12 cellular contexts compared by ENCODE assay signal in the genomic region with DNA sequence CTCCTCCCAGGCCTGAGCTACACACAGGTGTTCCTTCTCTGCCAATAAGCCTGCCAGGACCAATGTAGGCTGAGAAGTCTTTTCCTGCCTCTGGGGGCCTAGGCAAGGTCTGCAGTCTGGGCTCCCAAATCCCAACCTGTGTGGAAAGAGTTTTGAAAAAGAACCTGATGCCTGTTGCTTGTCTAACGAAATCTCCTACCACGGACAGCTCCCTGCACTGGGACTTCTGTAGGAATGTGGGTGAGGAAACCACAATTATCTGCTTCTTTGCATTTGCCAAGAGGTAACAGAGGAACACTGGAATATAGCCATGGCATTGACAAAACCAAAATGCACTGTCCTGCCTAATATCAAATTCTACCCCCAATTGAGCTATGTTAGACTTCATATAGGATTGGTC.
DNase-seq lines count a peak whose midpoint lies in the region; ATAC-seq, FAIRE-seq and TF ChIP-seq lines count a peak whose summit lies in the region.
"Had no signal": no experiment of that assay in that cellular context is flagged by ENCODE, and none has a peak within 500 bp of the region (broad histone marks: within the 10 kb centered on the region; RNA-seq: fewer than 3 reads in every experiment).

No MANE protein-coding gene starts in this region.

- no peak overlapping the region for H2BK15ac ChIP-seq in mesenchymal stem cell (ENCODE audit: low read depth, poor library complexity, severe bottlenecking)

- intact Hi-C loops in Calu3 (cut with micrococcal nuclease; ENCODE audit: unreplicated experiment) = loop anchor here (10.0 kb wide), 2 partner anchors 285 to 1325 kb away; no protein-coding TSS in a partner anchor
- intact Hi-C loops in activated CD4-positive, alpha-beta T cell treated with anti-CD3 and anti-CD28 coated beads for 36 hours (cut with DNase I, micrococcal nuclease) = no loop called here

- no peak overlapping the region for H4K91ac ChIP-seq in mesenchymal stem cell (ENCODE audit: low read length)

- no peak overlapping the region for H4K8ac ChIP-seq in mesenchymal stem cell (ENCODE audit: low read length)

- H3K23ac ChIP-seq in mesenchymal stem cell (ENCODE audit: low read length in 2 of 2) = no peak overlapping the region

- H3K27me3 ChIP-seq in bronchial epithelial cell (ENCODE audit: control insufficient read depth, insufficient read depth, low read length) = no peaks in the 10 kb centered on the region
- peaks cover 0 to 18% of the 10 kb centered on the region in 2 experiments for H3K27me3 ChIP-seq in mesenchymal stem cell (ENCODE audit: control insufficient read depth in 1 of 2, insufficient read depth in 1 of 2, low read length in 2 of 2)

- POLR2A ChIA-PET in activated CD8-positive, alpha-beta T cell treated with anti-CD3 and anti-CD28 coated beads, Interleukin-2, amount 10 ng/mL, durations not matched to agents 7 days and 5 days (lab: Charles Lee) = no interaction called here
- POLR2A ChIA-PET in activated CD4-positive, alpha-beta T cell treated with anti-CD3 and anti-CD28 coated beads for 36 hours (lab: Charles Lee) = no interaction called here

- no peaks in the 10 kb centered on the region for H3K4me1 Mint-ChIP-seq in Calu3 (ENCODE audit: low read depth, unreplicated experiment)
- no peaks in the 10 kb centered on the region for H3K4me1 Mint-ChIP-seq in activated CD8-positive, alpha-beta T cell treated with anti-CD3 and anti-CD28 coated beads, Interleukin-2, amount 10 ng/mL, durations not matched to agents 7 days and 5 days (ENCODE audit: low read depth)
- no peaks in the 10 kb centered on the region for H3K4me1 Mint-ChIP-seq in activated CD4-positive, alpha-beta T cell treated with anti-CD3 and anti-CD28 coated beads for 36 hours
- H3K4me1 Mint-ChIP-seq: activated B cell treated with CpG ODN at 0.5 μM for 24 hours had no signal

- H3K4me3 ChIP-seq in bronchial epithelial cell (ENCODE audit: low read depth, low read length) (no peak overlapping the region), mesenchymal stem cell (ENCODE audit: insufficient read depth in 1 of 2, low read depth in 1 of 2, low read length in 2 of 2) (no peak overlapping the region)

- no peak overlapping the region for H3K4me2 ChIP-seq in mesenchymal stem cell (ENCODE audit: low read length, poor library complexity, severe bottlenecking)

- no TSS peak for BruUV-seq in Calu3 (replicated peaks; lab: Mats Ljungman, UMichigan)

- H2AFZ ChIP-seq in mesenchymal stem cell (ENCODE audit: low read depth, low read length) = no peak overlapping the region

- H3K9me3 Mint-ChIP-seq in Calu3 (ENCODE audit: low read depth, unreplicated experiment) = peaks cover 6% of the 10 kb centered on the region
- no peaks in the 10 kb centered on the region for H3K9me3 Mint-ChIP-seq in activated CD8-positive, alpha-beta T cell treated with anti-CD3 and anti-CD28 coated beads, Interleukin-2, amount 10 ng/mL, durations not matched to agents 7 days and 5 days (ENCODE audit: insufficient read depth)
- H3K9me3 Mint-ChIP-seq in activated CD4-positive, alpha-beta T cell treated with anti-CD3 and anti-CD28 coated beads for 36 hours (ENCODE audit: low read depth) = no peaks in the 10 kb centered on the region
- H3K9me3 Mint-ChIP-seq: activated B cell treated with CpG ODN at 0.5 μM for 24 hours had no signal

- H3K9me3 ChIP-seq in mesenchymal stem cell (ENCODE audit: control insufficient read depth, low read length) = no peaks in the 10 kb centered on the region

- H3K27ac ChIP-seq in mesenchymal stem cell (ENCODE audit: low read length, poor library complexity, severe bottlenecking) = no peak overlapping the region

- H3K4me1 ChIP-seq in mesenchymal stem cell (ENCODE audit: control insufficient read depth, insufficient read depth, low read depth, low read length) = peaks cover 5% of the 10 kb centered on the region

- H3K79me1 ChIP-seq in mesenchymal stem cell (replicated peaks; ENCODE audit: low read length, poor library complexity, severe bottlenecking) = no peaks in the 10 kb centered on the region

- H3K4ac ChIP-seq in mesenchymal stem cell (ENCODE audit: low read depth in 1 of 2, low read length in 2 of 2) = no peak overlapping the region

- FAIRE-seq in bronchial epithelial cell (lab: Jason Lieb, UNC) = no peak

- ATAC-seq in GM18907 (IDR thresholded peaks at IDR 0.05; ENCODE audit: unreplicated experiment) (no peak), GM21576 (IDR thresholded peaks at IDR 0.05; ENCODE audit: unreplicated experiment) (no peak)
- ATAC-seq in activated CD8-positive, alpha-beta T cell treated with anti-CD3 and anti-CD28 coated beads, Interleukin-2, amount 10 ng/mL, durations not matched to agents 7 days and 5 days = no peak
- ATAC-seq in activated CD4-positive, alpha-beta T cell treated with anti-CD3 and anti-CD28 coated beads for 36 hours = no peak
- ATAC-seq: left colon had no signal

- no peak overlapping the region for H3K27ac Mint-ChIP-seq in Calu3 (ENCODE audit: unreplicated experiment)
- H3K27ac Mint-ChIP-seq in activated CD8-positive, alpha-beta T cell treated with anti-CD3 and anti-CD28 coated beads, Interleukin-2, amount 10 ng/mL, durations not matched to agents 7 days and 5 days = no peak overlapping the region
- H3K27ac Mint-ChIP-seq in activated CD4-positive, alpha-beta T cell treated with anti-CD3 and anti-CD28 coated beads for 36 hours = no peak overlapping the region
- H3K27ac Mint-ChIP-seq: activated B cell treated with CpG ODN at 0.5 μM for 24 hours had no signal

- H3K9ac ChIP-seq in mesenchymal stem cell (ENCODE audit: low read length) = no peak overlapping the region

- no peaks in the 10 kb centered on the region for H3K36me3 Mint-ChIP-seq in Calu3 (ENCODE audit: insufficient read depth, unreplicated experiment)
- no peaks in the 10 kb centered on the region for H3K36me3 Mint-ChIP-seq in activated CD8-positive, alpha-beta T cell treated with anti-CD3 and anti-CD28 coated beads, Interleukin-2, amount 10 ng/mL, durations not matched to agents 7 days and 5 days (ENCODE audit: low read depth)
- H3K36me3 Mint-ChIP-seq in activated CD4-positive, alpha-beta T cell treated with anti-CD3 and anti-CD28 coated beads for 36 hours (ENCODE audit: low read depth) = no peaks in the 10 kb centered on the region

- no peaks in the 10 kb centered on the region for H3K36me3 ChIP-seq in bronchial epithelial cell (ENCODE audit: control insufficient read depth, insufficient read depth, low read length)
- no peaks in the 10 kb centered on the region for H3K36me3 ChIP-seq in mesenchymal stem cell (ENCODE audit: control insufficient read depth in 1 of 2, insufficient read depth in 2 of 2, low read depth in 1 of 2, low read length in 2 of 2)

- no peak overlapping the region for H3K4me3 Mint-ChIP-seq in Calu3 (ENCODE audit: low read depth, unreplicated experiment)
- no peak overlapping the region for H3K4me3 Mint-ChIP-seq in activated CD8-positive, alpha-beta T cell treated with anti-CD3 and anti-CD28 coated beads, Interleukin-2, amount 10 ng/mL, durations not matched to agents 7 days and 5 days
- H3K4me3 Mint-ChIP-seq in activated CD4-positive, alpha-beta T cell treated with anti-CD3 and anti-CD28 coated beads for 36 hours = no peak overlapping the region
- H3K4me3 Mint-ChIP-seq: activated B cell treated with CpG ODN at 0.5 μM for 24 hours had no signal

- H2BK12ac ChIP-seq in mesenchymal stem cell (ENCODE audit: low read length in 2 of 2) = no peak overlapping the region

- CTCF ChIA-PET in Calu3 (lab: Charles Lee) = no interaction called here
- CTCF ChIA-PET in activated CD8-positive, alpha-beta T cell treated with anti-CD3 and anti-CD28 coated beads, Interleukin-2, amount 10 ng/mL, durations not matched to agents 7 days and 5 days (lab: Charles Lee) = interaction anchor here (1.0 kb wide), 1 partner anchor 9 kb away, joined by 3 read pairs; no protein-coding TSS in a partner anchor
- CTCF ChIA-PET in activated CD4-positive, alpha-beta T cell treated with anti-CD3 and anti-CD28 coated beads for 36 hours (lab: Charles Lee) = interaction anchor here (1.5 to 2.1 kb wide), 2 partner anchors 8 to 124 kb away, joined by 3 to 7 read pairs; no protein-coding TSS in a partner anchor

- no peak overlapping the region for H2BK120ac ChIP-seq in mesenchymal stem cell (ENCODE audit: low read depth, low read length)

- no peak for TF ChIP-seq CTCF in Calu3 (IDR thresholded peaks at IDR 0.05; ENCODE audit: unreplicated experiment)
- TF ChIP-seq CTCF in bronchial epithelial cell (IDR thresholded peaks at IDR 0.05; ENCODE audit: insufficient read depth, low read length, severe bottlenecking) = no peak

- peak; percentile 3 for DNase-seq in Calu3
- DNase-seq in LoVo (ENCODE audit: low spot score) = peak; percentile 47
- peak; percentile 18 for DNase-seq in bronchial epithelial cell (ENCODE audit: low read depth)
- DNase-seq in mesenchymal stem cell = peak; percentile 55
- no peak for DNase-seq in activated CD8-positive, alpha-beta T cell treated with anti-CD3 and anti-CD28 coated beads, Interleukin-2, amount 10 ng/mL, durations not matched to agents 7 days and 5 days
- DNase-seq in activated CD4-positive, alpha-beta T cell treated with anti-CD3 and anti-CD28 coated beads for 36 hours = no peak
- DNase-seq: activated B cell treated with CpG ODN at 0.5 μM for 24 hours, COR-L47, left colon, NCI-H187 had no signal

- no peak overlapping the region for H3K14ac ChIP-seq in mesenchymal stem cell (ENCODE audit: low read length in 2 of 2)

- no peaks in the 10 kb centered on the region for H3K27me3 Mint-ChIP-seq in Calu3 (ENCODE audit: unreplicated experiment)
- no peaks in the 10 kb centered on the region for H3K27me3 Mint-ChIP-seq in activated CD8-positive, alpha-beta T cell treated with anti-CD3 and anti-CD28 coated beads, Interleukin-2, amount 10 ng/mL, durations not matched to agents 7 days and 5 days (ENCODE audit: low read depth)
- H3K27me3 Mint-ChIP-seq in activated CD4-positive, alpha-beta T cell treated with anti-CD3 and anti-CD28 coated beads for 36 hours = peaks cover 2% of the 10 kb centered on the region
- H3K27me3 Mint-ChIP-seq: activated B cell treated with CpG ODN at 0.5 μM for 24 hours had no signal

- no peak overlapping the region for H2BK5ac ChIP-seq in mesenchymal stem cell (ENCODE audit: low read depth, low read length, poor library complexity, severe bottlenecking)

- no peak overlapping the region for H3K18ac ChIP-seq in mesenchymal stem cell (ENCODE audit: low read depth in 1 of 2, low read length in 2 of 2)

- WGBS in mesenchymal stem cell = 33% methylated on average over 1 of the region's 2 CpGs

- no peak overlapping the region for H2AK5ac ChIP-seq in mesenchymal stem cell (ENCODE audit: low read length, severe bottlenecking)

Comparison
In these comparisons a context has a peak if more than half of its experiments do, and no peak if none do; other contexts are left out.
1. DNase-seq: peak in Calu3 (single experiment), LoVo (single experiment), bronchial epithelial cell (single experiment) and mesenchymal stem cell (single experiment); none in activated CD8-positive, alpha-beta T cell treated with anti-CD3 and anti-CD28 coated beads, Interleukin-2, amount 10 ng/mL, durations not matched to agents 7 days and 5 days (single experiment) and activated CD4-positive, alpha-beta T cell treated with anti-CD3 and anti-CD28 coated beads for 36 hours (single experiment).